Comparison of ENCODE assay signal across 1 cellular context in the genomic region with DNA sequence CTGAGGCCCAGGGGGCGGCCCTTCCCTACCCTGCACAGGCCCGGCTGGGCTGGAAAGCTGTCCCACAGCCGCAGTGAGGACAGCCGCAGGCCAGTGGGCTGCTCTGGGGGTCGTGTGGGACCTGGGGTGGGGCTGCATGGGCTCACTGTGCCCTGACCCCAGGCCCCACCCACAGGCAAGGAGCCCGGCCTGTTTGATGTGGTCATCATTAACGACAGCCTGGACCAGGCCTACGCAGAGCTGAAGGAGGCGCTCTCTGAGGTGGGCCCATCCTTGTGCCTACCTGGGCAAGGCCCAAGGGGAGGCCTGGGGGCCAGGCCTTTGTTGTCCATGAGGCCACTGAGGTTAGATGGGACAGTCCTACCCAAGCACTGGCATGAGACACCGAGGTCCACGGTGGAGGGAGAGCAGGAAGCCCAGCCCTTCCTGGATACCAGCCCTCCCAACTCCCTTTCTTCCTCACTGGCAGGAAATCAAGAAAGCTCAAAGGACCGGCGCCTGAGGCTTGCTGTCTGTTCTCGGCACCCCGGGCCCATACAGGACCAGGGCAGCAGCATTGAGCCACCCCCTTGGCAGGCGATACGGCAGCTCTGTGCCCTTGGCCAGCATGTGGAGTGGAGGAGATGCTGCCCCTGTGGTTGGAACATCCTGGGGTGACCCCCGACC.
TF ChIP-seq lines count a peak whose summit lies in the region.

No MANE protein-coding gene starts in this region.

TF ChIP-seq in endothelial cell of umbilical vein, 7 proteins besides CTCF, POLR2A, EP300 and RAD21:
- TF ChIP-seq FOS (IDR thresholded peaks at IDR 0.05; ENCODE audit: borderline replicate concordance, insufficient read depth, low read length) (no peak), MYC (IDR thresholded peaks at IDR 0.05; ENCODE audit: low read depth, low read length) (no peak), POLR2AphosphoS5 (IDR thresholded peaks at IDR 0.05; ENCODE audit: insufficient read depth, low read depth, low read length) (peak; percentile 26)
- TF ChIP-seq, protein P1, sequence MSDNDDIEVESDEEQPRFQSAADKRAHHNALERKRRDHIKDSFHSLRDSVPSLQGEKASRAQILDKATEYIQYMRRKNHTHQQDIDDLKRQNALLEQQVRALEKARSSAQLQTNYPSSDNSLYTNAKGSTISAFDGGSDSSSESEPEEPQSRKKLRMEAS (IDR thresholded peaks at IDR 0.05; ENCODE audit: insufficient read depth, insufficient read length) = no peak
